ENCODE assay signal across 9 cellular contexts in the genomic region with DNA sequence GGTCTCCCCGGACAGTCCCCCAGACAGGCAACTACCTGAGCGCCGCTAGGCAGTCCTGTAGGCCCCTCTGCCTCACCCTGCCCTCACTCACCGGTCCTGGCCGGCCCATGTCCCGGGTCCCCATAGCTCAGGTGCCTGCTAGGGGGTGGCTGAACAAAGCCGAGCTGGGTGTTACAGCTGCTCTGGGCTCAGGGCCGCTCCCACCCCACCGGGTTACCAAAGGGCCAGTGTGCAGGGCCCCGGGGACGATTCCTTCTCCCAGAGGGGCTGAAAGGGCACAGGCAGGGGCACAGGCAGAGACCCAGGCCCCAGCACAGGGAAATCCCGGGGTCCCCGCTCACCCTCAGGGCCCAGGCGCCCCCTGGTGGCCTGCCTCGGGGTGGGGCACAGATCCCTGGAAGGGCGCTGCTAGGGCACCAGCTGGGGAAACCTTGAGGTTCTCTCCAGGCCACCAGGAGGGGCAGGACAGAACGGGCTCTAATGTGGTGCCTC.
DNase-seq lines count a peak whose midpoint lies in the region; ATAC-seq, FAIRE-seq and TF ChIP-seq lines count a peak whose summit lies in the region.
"Had no signal": no experiment of that assay in that cellular context is flagged by ENCODE, and none has a peak within 500 bp of the region (broad histone marks: within the 10 kb centered on the region; RNA-seq: fewer than 3 reads in every experiment).

No MANE protein-coding gene starts in this region.

- H3K9me3 Mint-ChIP-seq in CD8-positive, alpha-beta memory T cell = peaks cover 0 to 2% (median 0%) of the 10 kb centered on the region in 5 donors
- H3K9me3 Mint-ChIP-seq: IgD-negative memory B cell had no signal

- peak; percentile 50 to 75 (median 61) for DNase-seq in CD8-positive, alpha-beta memory T cell
- DNase-seq in HTR-8/SVneo (ENCODE audit: insufficient read length, low spot score) (peak; percentile 63), cardiac fibroblast (ENCODE audit: low read depth in 2 of 2) (peak; percentile 34 to 36), lung microvascular endothelial cell (ENCODE audit: low read depth in 2 of 2) (peak; percentile 33 to 48), MV-4-11 (lab: John Stamatoyannopoulos, UW) (no peak)
- peak; percentile 48 for DNase-seq in stimulated activated CD8-positive, alpha-beta memory T cell treated with anti-CD3 and anti-CD28 coated beads, Interleukin-4, amount 100 ng/mL, for 24 hours (ENCODE audit: low read depth)

- peaks cover 1 to 6% of the 10 kb centered on the region in 2 donors for H3K27me3 Mint-ChIP-seq in CD8-positive, alpha-beta memory T cell

- H3K4me3 Mint-ChIP-seq in CD8-positive, alpha-beta memory T cell = no peak overlapping the region
- H3K4me3 Mint-ChIP-seq: IgD-negative memory B cell had no signal

- peak; percentile 87 for TF ChIP-seq CTCF in cardiac fibroblast (IDR thresholded peaks at IDR 0.05; ENCODE audit: low read depth, low read length)

- H3K36me3 Mint-ChIP-seq in CD8-positive, alpha-beta memory T cell = no peaks in the 10 kb centered on the region
- H3K36me3 Mint-ChIP-seq: IgD-negative memory B cell had no signal

- no peaks in the 10 kb centered on the region for H3K36me3 ChIP-seq in CD8-positive, alpha-beta memory T cell (ENCODE audit: insufficient read depth, low read length)

- CTCF ChIA-PET in CD8-positive, alpha-beta memory T cell (lab: Charles Lee) = interaction anchor here (0.6 to 6.9 kb wide), 23 partner anchors 9 to 443 kb away, joined by 3 to 106 read pairs (median 4); partner anchors contain the start of gene LEMD2

- POLR2A ChIA-PET in CD8-positive, alpha-beta memory T cell (lab: Charles Lee) = no interaction called here

- peak; percentile 61 to 66 for ATAC-seq in activated CD4-positive, CD25-positive, alpha-beta regulatory T cell treated with anti-CD3 and anti-CD28 coated beads, Interleukin-2, amount 50 U/mL, for 24 hours
- ATAC-seq in GM21515 (IDR thresholded peaks at IDR 0.05; ENCODE audit: unreplicated experiment) = no peak

- FAIRE-seq in HTR-8/SVneo (lab: Jason Lieb, UNC) = no peak

- no peaks in the 10 kb centered on the region for H3K27me3 ChIP-seq in CD8-positive, alpha-beta memory T cell (ENCODE audit: insufficient read depth, low read length, poor library complexity, severe bottlenecking)

- H3K27ac ChIP-seq in CD8-positive, alpha-beta memory T cell (ENCODE audit: low read depth, low read length) = no peak overlapping the region

- H3K4me1 Mint-ChIP-seq in CD8-positive, alpha-beta memory T cell = no peaks in the 10 kb centered on the region

- no peaks in the 10 kb centered on the region for H3K9me3 ChIP-seq in CD8-positive, alpha-beta memory T cell (ENCODE audit: low read length)

- H3K4me1 ChIP-seq in CD8-positive, alpha-beta memory T cell (ENCODE audit: insufficient read depth, low read length) = no peaks in the 10 kb centered on the region

- no peak overlapping the region for H3K4me3 ChIP-seq in CD8-positive, alpha-beta memory T cell (ENCODE audit: low read length)
- no peak overlapping the region for H3K4me3 ChIP-seq in cardiac fibroblast (replicated peaks in 1 of 2; ENCODE audit: low read depth in 2 of 2, low read length in 2 of 2)

- H3K27ac Mint-ChIP-seq in CD8-positive, alpha-beta memory T cell = no peak overlapping the region
- H3K27ac Mint-ChIP-seq: IgD-negative memory B cell had no signal
